In the genomic region with DNA sequence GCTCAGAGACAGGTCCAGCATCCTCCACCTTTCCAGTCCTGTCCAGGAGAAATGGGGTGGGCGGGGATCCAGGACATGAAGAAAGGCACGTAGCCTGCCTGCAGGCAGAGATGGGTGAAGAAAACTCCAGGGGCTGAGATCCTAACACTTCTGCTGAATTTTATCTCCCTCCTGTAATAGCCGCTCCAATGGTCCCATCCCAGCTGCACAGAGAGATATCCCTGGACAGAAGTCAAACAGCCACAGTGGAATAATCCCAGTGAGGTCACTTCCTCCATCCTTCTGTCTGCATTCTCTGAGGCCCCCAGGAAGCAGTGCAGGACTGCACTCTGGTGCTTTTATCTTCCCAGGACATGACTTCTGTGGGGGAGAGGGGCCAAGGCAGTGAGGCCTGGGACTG, we compare ENCODE assay signal across 1 cellular context.
TF ChIP-seq lines count a peak whose summit lies in the region.

No MANE protein-coding gene starts in this region.

TF ChIP-seq in WTC11, 78 proteins besides CTCF, POLR2A, EP300 and RAD21 (continued from another document):
- no peak for TF ChIP-seq ARID4B (CRISPR knock-in tag; IDR thresholded peaks at IDR 0.05; ENCODE audit: borderline replicate concordance)
- no peak for TF ChIP-seq NR1H2 (CRISPR knock-in tag; IDR thresholded peaks at IDR 0.05)
- TF ChIP-seq GABPB1 (CRISPR knock-in tag; IDR thresholded peaks at IDR 0.05): no peak
- TF ChIP-seq GRHL2 (CRISPR knock-in tag; IDR thresholded peaks at IDR 0.05; ENCODE audit: insufficient replicate concordance, severe bottlenecking): no peak
- no peak for TF ChIP-seq ZBTB21 (CRISPR knock-in tag; IDR thresholded peaks at IDR 0.05; ENCODE audit: borderline replicate concordance)
- TF ChIP-seq ZNF281 (CRISPR knock-in tag; IDR thresholded peaks at IDR 0.05): no peak
- TF ChIP-seq, protein P1, sequence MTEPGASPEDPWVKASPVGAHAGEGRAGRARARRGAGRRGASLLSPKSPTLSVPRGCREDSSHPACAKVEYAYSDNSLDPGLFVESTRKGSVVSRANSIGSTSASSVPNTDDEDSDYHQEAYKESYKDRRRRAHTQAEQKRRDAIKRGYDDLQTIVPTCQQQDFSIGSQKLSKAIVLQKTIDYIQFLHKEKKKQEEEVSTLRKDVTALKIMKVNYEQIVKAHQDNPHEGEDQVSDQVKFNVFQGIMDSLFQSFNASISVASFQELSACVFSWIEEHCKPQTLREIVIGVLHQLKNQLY (CRISPR knock-in tag; IDR thresholded peaks at IDR 0.05): no peak
- no peak for TF ChIP-seq SMAD3 (CRISPR knock-in tag; IDR thresholded peaks at IDR 0.05; ENCODE audit: borderline replicate concordance)
- no peak for TF ChIP-seq TEAD1 (CRISPR knock-in tag; IDR thresholded peaks at IDR 0.05)
- TF ChIP-seq TEAD4 (CRISPR knock-in tag; IDR thresholded peaks at IDR 0.05): no peak
TF ChIP-seq in WTC11: peak in this region for 0.
